1 cellular context compared by ENCODE assay signal in the genomic region with DNA sequence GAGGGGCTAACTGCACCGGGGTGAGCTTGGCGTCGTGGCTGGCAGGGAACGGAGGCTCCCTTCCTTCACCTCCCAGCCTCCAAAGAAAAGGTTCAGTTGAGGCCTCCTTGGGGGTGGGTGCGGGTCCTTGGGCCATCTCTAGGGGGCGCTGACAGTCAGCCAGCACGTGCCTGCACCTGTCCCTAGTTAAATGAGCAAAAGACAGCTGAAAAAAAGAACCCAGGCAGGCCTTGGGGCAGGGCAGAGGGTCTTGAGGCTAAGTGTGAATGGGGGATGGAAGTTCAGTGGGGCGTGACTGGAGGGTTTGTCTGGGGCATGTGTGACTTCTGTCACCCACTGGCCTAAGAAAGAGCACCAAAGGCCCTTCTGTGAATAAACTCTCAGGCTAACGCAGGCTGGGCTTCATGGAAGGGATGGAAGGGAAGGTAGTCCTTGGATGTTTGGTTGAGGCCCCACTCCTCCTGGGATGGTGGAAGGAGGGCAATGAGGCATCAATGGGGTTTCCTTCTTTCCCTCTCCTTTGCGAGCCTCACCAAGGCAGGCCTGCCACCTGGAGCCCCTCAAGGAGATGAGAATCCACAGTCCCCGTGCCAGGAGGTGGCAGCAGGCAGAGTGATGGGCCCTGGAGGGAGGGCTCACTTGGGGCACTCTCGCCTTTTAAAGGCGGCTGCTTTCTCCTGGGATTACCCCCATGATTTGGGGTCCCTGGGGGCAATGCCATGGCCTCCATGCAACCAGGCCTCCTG.
TF ChIP-seq lines count a peak whose summit lies in the region.

No MANE protein-coding gene starts in this region.

TF ChIP-seq in HepG2, 621 proteins besides CTCF, POLR2A, EP300 and RAD21 (continued from another document):
- TF ChIP-seq, protein P1, sequence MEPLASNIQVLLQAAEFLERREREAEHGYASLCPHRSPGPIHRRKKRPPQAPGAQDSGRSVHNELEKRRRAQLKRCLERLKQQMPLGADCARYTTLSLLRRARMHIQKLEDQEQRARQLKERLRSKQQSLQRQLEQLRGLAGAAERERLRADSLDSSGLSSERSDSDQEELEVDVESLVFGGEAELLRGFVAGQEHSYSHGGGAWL (CRISPR knock-in tag; IDR thresholded peaks at IDR 0.05) = 0 out of 2 replicates have a peak, but pooled peaks have one; percentile 30
- TF ChIP-seq KLF11 (CRISPR knock-in tag; IDR thresholded peaks at IDR 0.05) (no peak), ZFY (CRISPR knock-in tag; IDR thresholded peaks at IDR 0.05) (0 out of 2 replicates have a peak, but pooled peaks have one; percentile 29), SCMH1 (CRISPR knock-in tag; IDR thresholded peaks at IDR 0.05; ENCODE audit: borderline replicate concordance) (no peak), ZBTB10 (CRISPR knock-in tag; IDR thresholded peaks at IDR 0.05; ENCODE audit: borderline replicate concordance) (no peak), JUNB (CRISPR knock-in tag; IDR thresholded peaks at IDR 0.05; ENCODE audit: borderline replicate concordance) (no peak), ZNF253 (CRISPR knock-in tag; IDR thresholded peaks at IDR 0.05; ENCODE audit: borderline replicate concordance) (no peak), SKI (IDR thresholded peaks at IDR 0.05; ENCODE audit: partially characterized antibody) (no peak), ZBTB42 (CRISPR knock-in tag; IDR thresholded peaks at IDR 0.05) (no peak), CCDC6 (CRISPR knock-in tag; IDR thresholded peaks at IDR 0.05) (0 out of 2 replicates have a peak, but pooled peaks have one; percentile 7), SMC3 (IDR thresholded peaks at IDR 0.05; ENCODE audit: low read length) (peak; percentile 57), SMAD9 (CRISPR knock-in tag; IDR thresholded peaks at IDR 0.05) (no peak), MAZ (IDR thresholded peaks at IDR 0.05; ENCODE audit: borderline replicate concordance, low read depth, low read length) (no peak), MAZ (CRISPR knock-in tag; IDR thresholded peaks at IDR 0.05; ENCODE audit: low read depth) (peak; percentile 72; the same call in 1 of the 2 replicates), ZNF292 (CRISPR knock-in tag; IDR thresholded peaks at IDR 0.05; ENCODE audit: borderline replicate concordance, low read depth) (no peak), ERF (CRISPR knock-in tag; IDR thresholded peaks at IDR 0.05) (no peak), CREB1 (IDR thresholded peaks at IDR 0.05) (no peak), CREB1 (CRISPR knock-in tag; IDR thresholded peaks at IDR 0.05) (no peak), ZBTB3 (CRISPR knock-in tag; IDR thresholded peaks at IDR 0.05; ENCODE audit: borderline replicate concordance, low read depth) (no peak), ZMAT3 (CRISPR knock-in tag; conservative IDR thresholded peaks at IDR 0.05) (0 out of 2 replicates have a peak, but pooled peaks have one; percentile 53), ZBTB38 (CRISPR knock-in tag; IDR thresholded peaks at IDR 0.05) (no peak), ZNF296 (CRISPR knock-in tag; conservative IDR thresholded peaks at IDR 0.05) (no peak), TBL1XR1 (IDR thresholded peaks at IDR 0.05; ENCODE audit: borderline replicate concordance, low read length, partially characterized antibody) (no peak), NR2F2 (IDR thresholded peaks at IDR 0.05; ENCODE audit: borderline replicate concordance, low read depth) (no peak), NAIF1 (CRISPR knock-in tag; IDR thresholded peaks at IDR 0.05; ENCODE audit: borderline replicate concordance) (no peak)
- TF ChIP-seq, protein P2, sequence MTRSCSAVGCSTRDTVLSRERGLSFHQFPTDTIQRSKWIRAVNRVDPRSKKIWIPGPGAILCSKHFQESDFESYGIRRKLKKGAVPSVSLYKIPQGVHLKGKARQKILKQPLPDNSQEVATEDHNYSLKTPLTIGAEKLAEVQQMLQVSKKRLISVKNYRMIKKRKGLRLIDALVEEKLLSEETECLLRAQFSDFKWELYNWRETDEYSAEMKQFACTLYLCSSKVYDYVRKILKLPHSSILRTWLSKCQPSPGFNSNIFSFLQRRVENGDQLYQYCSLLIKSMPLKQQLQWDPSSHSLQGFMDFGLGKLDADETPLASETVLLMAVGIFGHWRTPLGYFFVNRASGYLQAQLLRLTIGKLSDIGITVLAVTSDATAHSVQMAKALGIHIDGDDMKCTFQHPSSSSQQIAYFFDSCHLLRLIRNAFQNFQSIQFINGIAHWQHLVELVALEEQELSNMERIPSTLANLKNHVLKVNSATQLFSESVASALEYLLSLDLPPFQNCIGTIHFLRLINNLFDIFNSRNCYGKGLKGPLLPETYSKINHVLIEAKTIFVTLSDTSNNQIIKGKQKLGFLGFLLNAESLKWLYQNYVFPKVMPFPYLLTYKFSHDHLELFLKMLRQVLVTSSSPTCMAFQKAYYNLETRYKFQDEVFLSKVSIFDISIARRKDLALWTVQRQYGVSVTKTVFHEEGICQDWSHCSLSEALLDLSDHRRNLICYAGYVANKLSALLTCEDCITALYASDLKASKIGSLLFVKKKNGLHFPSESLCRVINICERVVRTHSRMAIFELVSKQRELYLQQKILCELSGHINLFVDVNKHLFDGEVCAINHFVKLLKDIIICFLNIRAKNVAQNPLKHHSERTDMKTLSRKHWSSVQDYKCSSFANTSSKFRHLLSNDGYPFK (CRISPR knock-in tag; IDR thresholded peaks at IDR 0.05; ENCODE audit: borderline replicate concordance) = no peak; the same call in 1 of the 2 replicates
- TF ChIP-seq, protein P3, sequence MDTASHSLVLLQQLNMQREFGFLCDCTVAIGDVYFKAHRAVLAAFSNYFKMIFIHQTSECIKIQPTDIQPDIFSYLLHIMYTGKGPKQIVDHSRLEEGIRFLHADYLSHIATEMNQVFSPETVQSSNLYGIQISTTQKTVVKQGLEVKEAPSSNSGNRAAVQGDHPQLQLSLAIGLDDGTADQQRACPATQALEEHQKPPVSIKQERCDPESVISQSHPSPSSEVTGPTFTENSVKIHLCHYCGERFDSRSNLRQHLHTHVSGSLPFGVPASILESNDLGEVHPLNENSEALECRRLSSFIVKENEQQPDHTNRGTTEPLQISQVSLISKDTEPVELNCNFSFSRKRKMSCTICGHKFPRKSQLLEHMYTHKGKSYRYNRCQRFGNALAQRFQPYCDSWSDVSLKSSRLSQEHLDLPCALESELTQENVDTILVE (CRISPR knock-in tag; IDR thresholded peaks at IDR 0.05) = peak; percentile 46; the same call in 1 of the 2 replicates
